Comparison of ENCODE assay signal across 8 cellular contexts in genomic region chr12:55861396-55861795, GRCh38. TPM values are rescaled to one million over a fixed set of nuclear protein-coding genes. Genes with fewer than 3 reads are reported as not detected.
"Had no signal": no experiment of that assay in that cellular context is flagged by ENCODE, and none has a peak within 500 bp of the region (broad histone marks: within the 10 kb centered on the region; RNA-seq: fewer than 3 reads in every experiment).

No MANE protein-coding gene starts in this region.

- FAIRE-seq: G401.6, GM12878, GM12891, GM12892, GM18507, GM19239 had no signal

- DNase-seq: GDM1, GF-D8 had no signal

- H3K4me3 ChIP-seq: GM12878 had no signal

- ATAC-seq: GM12878 had no signal

RNA-seq across cellular contexts. Expression of gene MMP19, which starts 18.7 kb away (rescaled TPM):
- total RNA-seq: GM12878 had no signal
